9 cellular contexts compared by ENCODE assay signal in genomic region chr3:186570941-186571643, GRCh38. TPM values are rescaled to one million over a fixed set of nuclear protein-coding genes. Genes with fewer than 3 reads are reported as not detected.
DNase-seq lines count a peak whose midpoint lies in the region; ATAC-seq and TF ChIP-seq lines count a peak whose summit lies in the region.
"Had no signal": no experiment of that assay in that cellular context is flagged by ENCODE, and none has a peak within 500 bp of the region (broad histone marks: within the 10 kb centered on the region; RNA-seq: fewer than 3 reads in every experiment).

No MANE protein-coding gene starts in this region.

- no peaks in the 10 kb centered on the region for H3K9me3 Mint-ChIP-seq in GM23338
- no peaks in the 10 kb centered on the region for H3K9me3 Mint-ChIP-seq in T-cell

- no peaks in the 10 kb centered on the region for H3K9me2 ChIP-seq in GM23338 (ENCODE audit: insufficient read depth)

- peaks cover 3% of the 10 kb centered on the region; the same call in 1 of the 2 replicates for H4K20me1 ChIP-seq in GM23338 (replicated peaks; ENCODE audit: insufficient read depth)

- WGBS in sigmoid colon, 2 donors, result 2 to 6% methylated on average over 21 of the region's 21 CpGs

- TF ChIP-seq CTCF in GM23338 (conservative IDR thresholded peaks at IDR 0.05; ENCODE audit: low read depth in 2 of 2) (no peak), fibroblast of pulmonary artery (IDR thresholded peaks at IDR 0.05; ENCODE audit: low read length, missing control alignments) (no peak), sigmoid colon (IDR thresholded peaks at IDR 0.05) (no peak), GM20000 (IDR thresholded peaks at IDR 0.05; ENCODE audit: extremely low read depth, missing control alignments) (no peak)

- H3K27me3 ChIP-seq in GM23338 (ENCODE audit: insufficient read depth) (no peaks in the 10 kb centered on the region), sigmoid colon (no peaks in the 10 kb centered on the region)

- H3K36me3 Mint-ChIP-seq in GM23338 (ENCODE audit: low read depth), result peaks cover 31% of the 10 kb centered on the region; the same call in 2 of the 3 replicates
- H3K36me3 Mint-ChIP-seq in T-cell, result peaks cover 29% of the 10 kb centered on the region

- H2AFZ ChIP-seq in GM23338, result no peak overlapping the region

- peak overlapping the region; percentile 94 for H3K4me2 ChIP-seq in GM23338

- H3K79me2 ChIP-seq in GM23338 (replicated peaks; ENCODE audit: insufficient read depth), result peaks cover 31% of the 10 kb centered on the region

- peak; percentile 7 for DNase-seq in GM23338 (ENCODE audit: low spot score)
- DNase-seq in T-cell, result no peak
- no peak for DNase-seq in fibroblast of pulmonary artery (ENCODE audit: low read depth)
- DNase-seq in sigmoid colon, result no peak
- no peak for DNase-seq in GM20000 (ENCODE audit: low spot score)
- DNase-seq in NCI-H1694 treated with DMSO at 0.1 percent for 48 hours (lab: John Stamatoyannopoulos, UW), result no peak

- peaks cover 2% of the 10 kb centered on the region; the same call in 1 of the 2 replicates for H3F3A ChIP-seq in GM23338 (replicated peaks; ENCODE audit: low read depth)

- H3K4me3 ChIP-seq in GM23338 (peak overlapping the region; percentile 75), fibroblast of pulmonary artery (replicated peaks; ENCODE audit: low read depth, low read length) (peak overlapping the region; percentile 89), sigmoid colon (peak overlapping the region; percentile 71 to 95 (median 91))

- H3K4me1 Mint-ChIP-seq in GM23338 (peaks cover 21% of the 10 kb centered on the region), T-cell (peaks cover 56 to 65% (median 63%) of the 10 kb centered on the region in 3 donors)

- intact Hi-C loops in sigmoid colon (cut with DNase I), result no loop called here

- H3K27ac Mint-ChIP-seq in GM23338, result peak overlapping the region; percentile 95
- peak overlapping the region; percentile 72 to 98 for H3K27ac Mint-ChIP-seq in T-cell

- H3K27me3 Mint-ChIP-seq in GM23338 (ENCODE audit: insufficient read depth, low read depth, poor library complexity) (peaks cover 7% of the 10 kb centered on the region), T-cell (no peaks in the 10 kb centered on the region)

- H3K4me1 ChIP-seq in GM23338 (ENCODE audit: insufficient read depth), result peaks cover 25% of the 10 kb centered on the region
- peaks cover 0 to 38% (median 31%) of the 10 kb centered on the region in 4 donors for H3K4me1 ChIP-seq in sigmoid colon

- CTCF ChIA-PET in T-cell (lab: Charles Lee), result interaction anchor here in 1 of 2 donors (0.6 to 2.8 kb wide), 9 partner anchors 30 to 633 kb away, joined by 3 to 42 read pairs (median 5); partner anchors contain the start of genes ETV5, RPL39L and TRA2B

- H3K9me3 ChIP-seq in sigmoid colon, result no peaks in the 10 kb centered on the region

- H3K36me3 ChIP-seq in GM23338 (ENCODE audit: insufficient read depth) (peaks cover 39% of the 10 kb centered on the region), sigmoid colon (peaks cover 5 to 40% (median 6%) of the 10 kb centered on the region in 4 donors)

- POLR2A ChIA-PET in T-cell (lab: Charles Lee), result interaction anchor here (0.7 to 1.5 kb wide), 13 partner anchors 8 to 985 kb away, joined by 3 to 22 read pairs (median 4); partner anchors contain the start of genes EIF4A2 (in 2 of the 2), SENP2 (in 1 of the 2) and TRA2B (in 1 of the 2)

- no peak overlapping the region; the same call in 1 of the 2 replicates for H3K27ac ChIP-seq in GM23338 (ENCODE audit: low read depth)
- H3K27ac ChIP-seq in sigmoid colon, result peak overlapping the region; percentile 91 to 97 (median 94)

- ATAC-seq in GM23338 (no peak), T-cell (replicated peaks in 1 of 4) (no peak), HG02981 (IDR thresholded peaks at IDR 0.05; ENCODE audit: unreplicated experiment) (no peak), GM18861 (IDR thresholded peaks at IDR 0.05; ENCODE audit: unreplicated experiment) (no peak)

- H3K4me3 Mint-ChIP-seq in GM23338 (peak overlapping the region; percentile 88), T-cell (peak overlapping the region; percentile 88 to 92 (median 90))

- TF ChIP-seq EP300 in sigmoid colon (IDR thresholded peaks at IDR 0.05), result no peak

- TF ChIP-seq POLR2A in sigmoid colon (IDR thresholded peaks at IDR 0.05), result no peak

TF ChIP-seq in GM23338, 12 proteins besides CTCF, POLR2A, EP300 and RAD21 (continues in another document):
- TF ChIP-seq REST (IDR thresholded peaks at IDR 0.05; ENCODE audit: unreplicated experiment), result no peak

RNA-seq across cellular contexts. Expression of gene DNAJB11, which starts 0.6 kb away (rescaled TPM):
- total RNA-seq in GM23338 (2014; rRNA removed; shearing (Covaris generic)), result 72.5 and 72.6 TPM in 2 replicates
- polyA plus RNA-seq in GM23338 (2016; fragmentation: Nextera tagmentation; extraction: Ambion mirVana) (66.3 and 85.6 TPM in 2 replicates), sigmoid colon (10 to 100 TPM; 10.8 to 73.3 (median 19.0) TPM)
- total RNA-seq in T-cell (10 to 100 TPM; 28.7 to 65.4 (median 31.7) TPM), sigmoid colon (10 to 100 TPM; 17.2 to 33.1 (median 26.2) TPM)

RNA-seq across cellular contexts. Expression of gene TBCCD1, which starts 4.0 kb away (rescaled TPM):
- 16.7 and 22.6 TPM in 2 replicates for total RNA-seq in GM23338 (2014; rRNA removed; shearing (Covaris generic))
- polyA plus RNA-seq in GM23338 (2016; fragmentation: Nextera tagmentation; extraction: Ambion mirVana), result 5.8 and 7.3 TPM in 2 replicates
- 10 to 100 TPM; 16.1 to 17.4 (median 16.5) TPM for total RNA-seq in T-cell
- 10 to 100 TPM in 3 of 4 donors, 1 to 10 TPM in 1; 9.7 to 14.3 (median 11.4) TPM for total RNA-seq in sigmoid colon
- 1 to 10 TPM; 4.9 to 6.6 (median 6.3) TPM for polyA plus RNA-seq in sigmoid colon

RNA-seq across cellular contexts. Expression of gene CRYGS, which starts 26.9 kb away (rescaled TPM):
- 0.74 and 2.9 TPM in 2 replicates for total RNA-seq in GM23338 (2014; rRNA removed; shearing (Covaris generic))
- 1.8 and 2.0 TPM in 2 replicates for polyA plus RNA-seq in GM23338 (2016; fragmentation: Nextera tagmentation; extraction: Ambion mirVana)
- total RNA-seq in T-cell, result 10 to 100 TPM in 1 of 5 donors, 1 to 10 TPM in 4; 5.5 to 10.4 (median 7.8) TPM
- 1 to 10 TPM; 1.5 to 5.0 (median 3.3) TPM for total RNA-seq in sigmoid colon
- 1 to 10 TPM in 1 of 3 donors, not detected in 2; 2.7 TPM for polyA plus RNA-seq in sigmoid colon

RNA-seq across cellular contexts. Expression of gene AHSG, which starts 41.8 kb away (rescaled TPM):
- total RNA-seq in GM23338 (2014; rRNA removed; shearing (Covaris generic)), result 0.10 TPM in 1 of 2 replicates, not detected in the other
- polyA plus RNA-seq in GM23338 (2016; fragmentation: Nextera tagmentation; extraction: Ambion mirVana), result 0.18 and 0.21 TPM in 2 replicates
- total RNA-seq in T-cell, result 1 to 10 TPM in 3 of 5 donors, not detected in 2; 1.8 to 1.9 (median 1.9) TPM
- total RNA-seq in sigmoid colon, result not detected
- polyA plus RNA-seq in sigmoid colon, result under 1 TPM in 1 of 3 donors, not detected in 2; 0.04 TPM
- total RNA-seq: sciatic nerve had no signal
